In the genomic region with DNA sequence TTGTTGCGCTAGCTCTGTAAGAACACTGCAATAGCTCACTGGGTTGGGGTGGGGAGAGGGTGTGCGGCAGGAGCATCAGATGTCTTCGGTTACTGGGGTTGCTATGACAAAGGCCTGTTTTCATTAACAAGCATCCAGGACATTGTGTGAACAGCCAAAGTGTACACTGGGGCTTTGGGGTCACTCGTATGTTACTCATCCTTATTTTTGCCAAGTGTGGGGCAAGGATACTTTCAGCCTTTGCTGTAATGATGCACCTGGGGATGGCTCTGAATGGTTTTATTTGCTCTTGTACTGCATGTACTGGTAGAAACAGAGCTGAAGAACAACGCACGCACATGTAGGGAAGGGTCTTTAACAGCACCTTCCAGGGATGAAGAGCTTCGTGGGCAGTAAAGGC, we compare ENCODE assay signal across 1 cellular context.
TF ChIP-seq lines count a peak whose summit lies in the region.

No MANE protein-coding gene starts in this region.

TF ChIP-seq in WTC11, 78 proteins besides CTCF, POLR2A, EP300 and RAD21 (continued from another document):
- TF ChIP-seq, protein P1, sequence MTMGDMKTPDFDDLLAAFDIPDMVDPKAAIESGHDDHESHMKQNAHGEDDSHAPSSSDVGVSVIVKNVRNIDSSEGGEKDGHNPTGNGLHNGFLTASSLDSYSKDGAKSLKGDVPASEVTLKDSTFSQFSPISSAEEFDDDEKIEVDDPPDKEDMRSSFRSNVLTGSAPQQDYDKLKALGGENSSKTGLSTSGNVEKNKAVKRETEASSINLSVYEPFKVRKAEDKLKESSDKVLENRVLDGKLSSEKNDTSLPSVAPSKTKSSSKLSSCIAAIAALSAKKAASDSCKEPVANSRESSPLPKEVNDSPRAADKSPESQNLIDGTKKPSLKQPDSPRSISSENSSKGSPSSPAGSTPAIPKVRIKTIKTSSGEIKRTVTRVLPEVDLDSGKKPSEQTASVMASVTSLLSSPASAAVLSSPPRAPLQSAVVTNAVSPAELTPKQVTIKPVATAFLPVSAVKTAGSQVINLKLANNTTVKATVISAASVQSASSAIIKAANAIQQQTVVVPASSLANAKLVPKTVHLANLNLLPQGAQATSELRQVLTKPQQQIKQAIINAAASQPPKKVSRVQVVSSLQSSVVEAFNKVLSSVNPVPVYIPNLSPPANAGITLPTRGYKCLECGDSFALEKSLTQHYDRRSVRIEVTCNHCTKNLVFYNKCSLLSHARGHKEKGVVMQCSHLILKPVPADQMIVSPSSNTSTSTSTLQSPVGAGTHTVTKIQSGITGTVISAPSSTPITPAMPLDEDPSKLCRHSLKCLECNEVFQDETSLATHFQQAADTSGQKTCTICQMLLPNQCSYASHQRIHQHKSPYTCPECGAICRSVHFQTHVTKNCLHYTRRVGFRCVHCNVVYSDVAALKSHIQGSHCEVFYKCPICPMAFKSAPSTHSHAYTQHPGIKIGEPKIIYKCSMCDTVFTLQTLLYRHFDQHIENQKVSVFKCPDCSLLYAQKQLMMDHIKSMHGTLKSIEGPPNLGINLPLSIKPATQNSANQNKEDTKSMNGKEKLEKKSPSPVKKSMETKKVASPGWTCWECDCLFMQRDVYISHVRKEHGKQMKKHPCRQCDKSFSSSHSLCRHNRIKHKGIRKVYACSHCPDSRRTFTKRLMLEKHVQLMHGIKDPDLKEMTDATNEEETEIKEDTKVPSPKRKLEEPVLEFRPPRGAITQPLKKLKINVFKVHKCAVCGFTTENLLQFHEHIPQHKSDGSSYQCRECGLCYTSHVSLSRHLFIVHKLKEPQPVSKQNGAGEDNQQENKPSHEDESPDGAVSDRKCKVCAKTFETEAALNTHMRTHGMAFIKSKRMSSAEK (CRISPR knock-in tag; IDR thresholded peaks at IDR 0.05; ENCODE audit: borderline replicate concordance), result no peak
- TF ChIP-seq GABPB1 (CRISPR knock-in tag; IDR thresholded peaks at IDR 0.05), result no peak
- TF ChIP-seq NR1H2 (CRISPR knock-in tag; IDR thresholded peaks at IDR 0.05), result no peak
- no peak for TF ChIP-seq NR3C1 (CRISPR knock-in tag; conservative IDR thresholded peaks at IDR 0.05; ENCODE audit: low read depth)
- no peak for TF ChIP-seq ZNF423 (CRISPR knock-in tag; IDR thresholded peaks at IDR 0.05)
- TF ChIP-seq NFYB (CRISPR knock-in tag; conservative IDR thresholded peaks at IDR 0.05; ENCODE audit: low read depth), result no peak
- no peak for TF ChIP-seq EMX1 (CRISPR knock-in tag; IDR thresholded peaks at IDR 0.05)
- TF ChIP-seq, protein P2, sequence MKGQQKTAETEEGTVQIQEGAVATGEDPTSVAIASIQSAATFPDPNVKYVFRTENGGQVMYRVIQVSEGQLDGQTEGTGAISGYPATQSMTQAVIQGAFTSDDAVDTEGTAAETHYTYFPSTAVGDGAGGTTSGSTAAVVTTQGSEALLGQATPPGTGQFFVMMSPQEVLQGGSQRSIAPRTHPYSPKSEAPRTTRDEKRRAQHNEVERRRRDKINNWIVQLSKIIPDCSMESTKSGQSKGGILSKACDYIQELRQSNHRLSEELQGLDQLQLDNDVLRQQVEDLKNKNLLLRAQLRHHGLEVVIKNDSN (CRISPR knock-in tag; IDR thresholded peaks at IDR 0.05), result no peak
- no peak for TF ChIP-seq OVOL2 (CRISPR knock-in tag; IDR thresholded peaks at IDR 0.05; ENCODE audit: borderline replicate concordance)
- TF ChIP-seq, protein P3, sequence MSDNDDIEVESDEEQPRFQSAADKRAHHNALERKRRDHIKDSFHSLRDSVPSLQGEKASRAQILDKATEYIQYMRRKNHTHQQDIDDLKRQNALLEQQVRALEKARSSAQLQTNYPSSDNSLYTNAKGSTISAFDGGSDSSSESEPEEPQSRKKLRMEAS (CRISPR knock-in tag; IDR thresholded peaks at IDR 0.05), result no peak
- TF ChIP-seq, protein P4, sequence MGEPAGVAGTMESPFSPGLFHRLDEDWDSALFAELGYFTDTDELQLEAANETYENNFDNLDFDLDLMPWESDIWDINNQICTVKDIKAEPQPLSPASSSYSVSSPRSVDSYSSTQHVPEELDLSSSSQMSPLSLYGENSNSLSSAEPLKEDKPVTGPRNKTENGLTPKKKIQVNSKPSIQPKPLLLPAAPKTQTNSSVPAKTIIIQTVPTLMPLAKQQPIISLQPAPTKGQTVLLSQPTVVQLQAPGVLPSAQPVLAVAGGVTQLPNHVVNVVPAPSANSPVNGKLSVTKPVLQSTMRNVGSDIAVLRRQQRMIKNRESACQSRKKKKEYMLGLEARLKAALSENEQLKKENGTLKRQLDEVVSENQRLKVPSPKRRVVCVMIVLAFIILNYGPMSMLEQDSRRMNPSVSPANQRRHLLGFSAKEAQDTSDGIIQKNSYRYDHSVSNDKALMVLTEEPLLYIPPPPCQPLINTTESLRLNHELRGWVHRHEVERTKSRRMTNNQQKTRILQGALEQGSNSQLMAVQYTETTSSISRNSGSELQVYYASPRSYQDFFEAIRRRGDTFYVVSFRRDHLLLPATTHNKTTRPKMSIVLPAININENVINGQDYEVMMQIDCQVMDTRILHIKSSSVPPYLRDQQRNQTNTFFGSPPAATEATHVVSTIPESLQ (CRISPR knock-in tag; IDR thresholded peaks at IDR 0.05), result no peak
- TF ChIP-seq, protein P5, sequence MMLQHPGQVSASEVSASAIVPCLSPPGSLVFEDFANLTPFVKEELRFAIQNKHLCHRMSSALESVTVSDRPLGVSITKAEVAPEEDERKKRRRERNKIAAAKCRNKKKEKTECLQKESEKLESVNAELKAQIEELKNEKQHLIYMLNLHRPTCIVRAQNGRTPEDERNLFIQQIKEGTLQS (CRISPR knock-in tag; conservative IDR thresholded peaks at IDR 0.05), result no peak
TF ChIP-seq in WTC11: peak in this region for 0.
